8 cellular contexts compared by ENCODE assay signal in the genomic region with DNA sequence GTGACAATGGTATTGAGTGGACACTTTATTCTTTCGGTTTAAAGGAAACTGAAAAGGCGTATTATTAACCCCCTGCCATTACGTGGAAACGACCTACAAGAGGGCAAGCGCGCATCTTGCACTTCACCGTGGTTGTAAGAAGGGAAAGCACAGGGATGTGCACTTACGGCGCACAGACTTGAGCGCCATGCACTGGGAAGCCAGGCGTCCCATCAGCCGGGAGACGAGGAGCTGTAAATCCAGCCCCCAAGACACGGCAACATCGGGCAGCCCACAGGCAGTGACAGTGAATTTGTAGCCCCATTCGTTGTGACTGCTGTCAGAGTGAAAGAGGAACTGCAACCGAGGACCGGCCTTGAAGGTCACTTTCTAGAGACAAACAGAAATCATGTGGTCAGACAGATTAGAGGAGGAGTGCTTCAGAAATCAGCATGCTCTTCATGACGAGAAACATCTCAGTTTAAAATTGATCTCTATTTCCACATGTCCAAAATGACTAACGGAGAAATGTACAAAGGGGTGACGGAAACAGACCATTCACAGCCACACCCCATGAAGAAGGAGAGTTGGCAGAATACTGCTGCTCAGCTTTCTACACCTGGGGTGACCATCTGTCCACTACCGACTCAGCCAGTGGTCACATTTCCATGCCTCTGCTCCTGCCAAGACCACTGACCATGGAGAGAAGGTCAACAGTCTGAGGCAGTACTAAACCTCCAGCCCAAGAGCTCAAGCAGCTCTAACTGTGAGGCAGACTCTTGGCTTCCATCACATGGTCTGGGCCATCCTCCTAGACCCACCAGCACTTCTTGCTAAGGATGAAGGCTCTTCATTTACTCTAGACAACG.
DNase-seq lines count a peak whose midpoint lies in the region; ATAC-seq and TF ChIP-seq lines count a peak whose summit lies in the region.

No MANE protein-coding gene starts in this region.

- no peak for TF ChIP-seq CTCF in WERI-Rb-1 (IDR thresholded peaks at IDR 0.05; ENCODE audit: low read depth, low read length)

- peaks cover 72% of the 10 kb centered on the region for H3K36me3 ChIP-seq in WERI-Rb-1

- DNase-seq in globus pallidus (ENCODE audit: low spot score) (peak; percentile 49), WERI-Rb-1 (no peak), NCI-H2029 (lab: John Stamatoyannopoulos, UW) (no peak), AG08396 (ENCODE audit: low spot score) (no peak)
- DNase-seq in activated CD4-positive, alpha-beta T cell treated with anti-CD3 and anti-CD28 coated beads, Interleukin-2, amount 50 U/mL, for 4 hours = no peak

- ATAC-seq in GM21381 (IDR thresholded peaks at IDR 0.05; ENCODE audit: unreplicated experiment) (peak; percentile 86), HG03565 (IDR thresholded peaks at IDR 0.05; ENCODE audit: unreplicated experiment) (peak; percentile 72)

- no peaks in the 10 kb centered on the region for H3K27me3 ChIP-seq in WERI-Rb-1 (ENCODE audit: insufficient read depth, low read depth, severe bottlenecking)

- H3K9me3 ChIP-seq in WERI-Rb-1 (ENCODE audit: severe bottlenecking) = no peaks in the 10 kb centered on the region

- H3K4me3 ChIP-seq in GM08714 (ENCODE audit: low read length) = peak overlapping the region; percentile 20; the same call in 1 of the 2 replicates
- no peak overlapping the region for H3K4me3 ChIP-seq in WERI-Rb-1 (ENCODE audit: low read depth, low read length)

- H3K27ac ChIP-seq in WERI-Rb-1 = no peak overlapping the region
